9 cellular contexts compared by ENCODE assay signal in genomic region chr11:12007769-12008737, GRCh38. TPM values are rescaled to one million over a fixed set of nuclear protein-coding genes. Genes with fewer than 3 reads are reported as not detected.
DNase-seq lines count a peak whose midpoint lies in the region; TF ChIP-seq lines count a peak whose summit lies in the region.
"Had no signal": no experiment of that assay in that cellular context is flagged by ENCODE, and none has a peak within 500 bp of the region (broad histone marks: within the 10 kb centered on the region; RNA-seq: fewer than 3 reads in every experiment).

Gene DKK3, minus strand, starts transcription at chr11:12008626. Its CDS starts 44 bp downstream, at chr11:12008582.

- peak; percentile 51 for DNase-seq in NCI-H748 (lab: John Stamatoyannopoulos, UW; ENCODE audit: unreplicated experiment)
- DNase-seq in NCI-H748 treated with DMSO at 0.1 percent for 48 hours (lab: John Stamatoyannopoulos, UW) = no peak
- DNase-seq in anterior cingulate cortex (lab: John Stamatoyannopoulos, UW) = peak in 46 of 58 donors; percentile 16 to 79 (median 50)
- no peak for DNase-seq in left ventricle myocardium inferior
- no peak for DNase-seq in progenitor cell of endocrine pancreas (ENCODE audit: low spot score, unreplicated experiment)
- DNase-seq in NCI-H1436 treated with DMSO at 0.1 percent for 48 hours (lab: John Stamatoyannopoulos, UW) = no peak
- DNase-seq in NCI-H345 (lab: John Stamatoyannopoulos, UW) = no peak
- DNase-seq in KBM-7 = no peak

- H3K9me3 ChIP-seq in left ventricle myocardium inferior (replicated peaks) = no peaks in the 10 kb centered on the region

- in situ Hi-C loops in KBM-7 (cut with MboI; ENCODE audit: low pct_unique_long_range_greater_than_20kb, low sequenced_read_pairs) = no loop called here

- peak within 1 kb of the TSS; percentile 89 for H3K4me3 Mint-ChIP-seq in progenitor cell of endocrine pancreas (ENCODE audit: low read depth)

- peaks cover 65% of the 10 kb centered on the region for H3K4me1 ChIP-seq in left ventricle myocardium inferior

- TF ChIP-seq CTCF in left ventricle myocardium inferior (IDR thresholded peaks at IDR 0.05; ENCODE audit: borderline replicate concordance) (no peak), progenitor cell of endocrine pancreas (IDR thresholded peaks at IDR 0.05; ENCODE audit: unreplicated experiment) (no peak)

- peaks cover 18% of the 10 kb centered on the region for H3K27me3 ChIP-seq in left ventricle myocardium inferior (ENCODE audit: low read depth)

- peaks cover 16% of the 10 kb centered on the region for H3K27me3 Mint-ChIP-seq in progenitor cell of endocrine pancreas

- H3K27ac Mint-ChIP-seq in progenitor cell of endocrine pancreas = peak within 1 kb of the TSS; percentile 71

- peak within 1 kb of the TSS; percentile 82 for H3K4me3 ChIP-seq in left ventricle myocardium inferior

- H3K9me3 Mint-ChIP-seq in progenitor cell of endocrine pancreas (ENCODE audit: low read depth) = no peaks in the 10 kb centered on the region

- H3K27ac ChIP-seq in left ventricle myocardium inferior (replicated peaks) = peak within 1 kb of the TSS; percentile 86
- H3K27ac ChIP-seq: VCaP had no signal

- peaks cover 7% of the 10 kb centered on the region for H3K36me3 Mint-ChIP-seq in progenitor cell of endocrine pancreas (ENCODE audit: insufficient read depth)

- H3K4me1 Mint-ChIP-seq in progenitor cell of endocrine pancreas (ENCODE audit: low read depth) = peaks cover 6% of the 10 kb centered on the region

- H3K36me3 ChIP-seq in left ventricle myocardium inferior = no peaks in the 10 kb centered on the region

- intact Hi-C loops in left ventricle myocardium inferior (cut with micrococcal nuclease) = no loop called here

RNA-seq across cellular contexts. Expression of gene DKK3, which starts in this region (rescaled TPM):
- total RNA-seq in left ventricle myocardium inferior (769 TPM), progenitor cell of endocrine pancreas (66.3 and 75.2 TPM in 2 replicates)

Comparison
In these comparisons a context has a peak if more than half of its experiments do, and no peak if none do; other contexts are left out.
1. RNA of gene DKK3 (total RNA-seq): 769 TPM in left ventricle myocardium inferior (single experiment); 66.3 to 75.2 TPM in progenitor cell of endocrine pancreas; every median in the first group is over 10 times any median in the second.
2. DNase-seq: peak in NCI-H748 (single experiment) and anterior cingulate cortex (46 of 58); none in NCI-H748 treated with DMSO at 0.1 percent for 48 hours (single experiment), left ventricle myocardium inferior (single experiment), progenitor cell of endocrine pancreas (single experiment), NCI-H1436 treated with DMSO at 0.1 percent for 48 hours (single experiment), NCI-H345 (single experiment) and KBM-7 (single experiment).